In genomic region chr10:79380125-79380917, GRCh38 we compare ENCODE assay signal across 10 cellular contexts. TPM values are rescaled to one million over a fixed set of nuclear protein-coding genes. Genes with fewer than 3 reads are reported as not detected.
A peak's percentile ranks its signal among the peaks of the same experiment; 100 is the strongest.
DNase-seq lines count a peak whose midpoint lies in the region; ATAC-seq and TF ChIP-seq lines count a peak whose summit lies in the region.
"Had no signal": no experiment of that assay in that cellular context is flagged by ENCODE, and none has a peak within 500 bp of the region (broad histone marks: within the 10 kb centered on the region; RNA-seq: fewer than 3 reads in every experiment).

No MANE protein-coding gene starts in this region.

- ATAC-seq in HG03565 (IDR thresholded peaks at IDR 0.05; ENCODE audit: unreplicated experiment) (no peak), GM23338 (no peak)

- no peaks in the 10 kb centered on the region for H3K9me3 Mint-ChIP-seq in MCF 10A (ENCODE audit: unreplicated experiment)
- no peaks in the 10 kb centered on the region; the same call in 2 of the 3 replicates for H3K9me3 Mint-ChIP-seq in GM23338

- no peak overlapping the region for H2AFZ ChIP-seq in GM23338

- no peaks in the 10 kb centered on the region for H3K9me3 ChIP-seq in HEK293 (ENCODE audit: control insufficient read depth, insufficient read depth, low read depth, low read length)

- H3K4me3 ChIP-seq in HEK293 (ENCODE audit: low read depth, low read length) (no peak overlapping the region), GM23338 (no peak overlapping the region)

- H3K27me3 Mint-ChIP-seq in MCF 10A (ENCODE audit: insufficient read depth, unreplicated experiment) (no peaks in the 10 kb centered on the region), GM23338 (ENCODE audit: insufficient read depth, low read depth, poor library complexity) (peaks cover 5% of the 10 kb centered on the region)

- H3K79me2 ChIP-seq in GM23338 (replicated peaks; ENCODE audit: insufficient read depth): no peaks in the 10 kb centered on the region

- DNase-seq in MCF 10A (ENCODE audit: unreplicated experiment) (peak; percentile 56), islet precursor cell (peak; percentile 50), stromal cell of bone marrow (ENCODE audit: low read depth) (peak; percentile 61), GM23338 (ENCODE audit: low spot score) (no peak)
- no peak for DNase-seq in stimulated activated CD8-positive, alpha-beta memory T cell treated with anti-CD3 and anti-CD28 coated beads, Interleukin-4, amount 100 ng/mL, for 48 hours
- no peak for DNase-seq in stimulated activated CD4-positive, alpha-beta T cell treated with anti-CD3 and anti-CD28 coated beads, Interleukin-12 subunit alpha, Interleukin-12 subunit beta, amount 100 ng/mL, for 4 hours
- DNase-seq: activated CD4-positive, alpha-beta T cell treated with anti-CD3 and anti-CD28 coated beads for 48 hours had no signal

- H3K27ac ChIP-seq in HEK293 (ENCODE audit: extremely low read depth, low read depth, low read length): no peak overlapping the region
- H3K27ac ChIP-seq in GM23338 (ENCODE audit: low read depth): no peak overlapping the region
- H3K27ac ChIP-seq: epithelial cell of prostate had no signal

- intact Hi-C loops in MCF 10A (cut with micrococcal nuclease): no loop called here

- H3K4me1 Mint-ChIP-seq in MCF 10A (ENCODE audit: insufficient read depth, unreplicated experiment): no peaks in the 10 kb centered on the region
- peaks cover 3% of the 10 kb centered on the region; the same call in 2 of the 3 replicates for H3K4me1 Mint-ChIP-seq in GM23338

- no peaks in the 10 kb centered on the region for H3K9me2 ChIP-seq in GM23338 (ENCODE audit: insufficient read depth)

- H3K4me3 Mint-ChIP-seq in MCF 10A (ENCODE audit: unreplicated experiment) (no peak overlapping the region), GM23338 (no peak overlapping the region)

- no peaks in the 10 kb centered on the region for H4K20me1 ChIP-seq in GM23338 (replicated peaks; ENCODE audit: insufficient read depth)

- no peaks in the 10 kb centered on the region for H3K27me3 ChIP-seq in GM23338 (ENCODE audit: insufficient read depth)

- H3K4me1 ChIP-seq in HEK293 (ENCODE audit: control insufficient read depth, insufficient read depth, low read length) (peaks cover 4% of the 10 kb centered on the region), GM23338 (ENCODE audit: insufficient read depth) (no peaks in the 10 kb centered on the region)

- CTCF ChIA-PET in HEK293 (lab: Yijun Ruan, JAX): interaction anchor here (0.5 to 1.0 kb wide), 2 partner anchors 8 to 87 kb away, joined by 3 read pairs; no protein-coding TSS in a partner anchor
- CTCF ChIA-PET in MCF 10A (lab: Yijun Ruan, JAX): interaction anchor here (1.3 kb wide), 1 partner anchor 88 kb away, joined by 3 read pairs; no protein-coding TSS in a partner anchor

- H3K27ac Mint-ChIP-seq in MCF 10A (ENCODE audit: low read depth, unreplicated experiment) (no peak overlapping the region), GM23338 (no peak overlapping the region)

- peaks cover 7% of the 10 kb centered on the region for H3K36me3 Mint-ChIP-seq in MCF 10A (ENCODE audit: insufficient read depth, unreplicated experiment)
- H3K36me3 Mint-ChIP-seq in GM23338 (ENCODE audit: low read depth): no peaks in the 10 kb centered on the region

- no peak overlapping the region for H3K4me2 ChIP-seq in GM23338

- H3F3A ChIP-seq in GM23338 (replicated peaks; ENCODE audit: low read depth): no peaks in the 10 kb centered on the region; the same call in 1 of the 2 replicates

- TF ChIP-seq CTCF in HEK293 (tag by site-specific recombination; IDR thresholded peaks at IDR 0.05) (no peak), MCF 10A (IDR thresholded peaks at IDR 0.05; ENCODE audit: unreplicated experiment) (no peak), GM23338 (conservative IDR thresholded peaks at IDR 0.05; ENCODE audit: low read depth in 2 of 2) (no peak)

- H3K36me3 ChIP-seq in HEK293 (ENCODE audit: control insufficient read depth in 2 of 2, insufficient read depth in 1 of 2, low read length in 2 of 2): no peaks in the 10 kb centered on the region
- no peaks in the 10 kb centered on the region for H3K36me3 ChIP-seq in GM23338 (ENCODE audit: insufficient read depth)

- POLR2A ChIA-PET in HEK293 (lab: Yijun Ruan, JAX) (no interaction called here), MCF 10A (lab: Yijun Ruan, JAX) (no interaction called here)

- BruUV-seq in MCF 10A (replicated peaks; lab: Mats Ljungman, UMichigan): no TSS peak

TF ChIP-seq in HEK293, 187 proteins besides CTCF, POLR2A, EP300 and RAD21:
- TF ChIP-seq ZBTB48 (tag by site-specific recombination; IDR thresholded peaks at IDR 0.05) (0 out of 2 replicates have a peak, but pooled peaks have one; percentile 26), ZBTB10 (tag by site-specific recombination; IDR thresholded peaks at IDR 0.05) (no peak), REPIN1 (tag by site-specific recombination; IDR thresholded peaks at IDR 0.05; ENCODE audit: low read depth) (no peak), ZIC2 (tag by site-specific recombination; IDR thresholded peaks at IDR 0.05) (0 out of 2 replicates have a peak, but pooled peaks have one; percentile 32)
- TF ChIP-seq, protein P1, sequence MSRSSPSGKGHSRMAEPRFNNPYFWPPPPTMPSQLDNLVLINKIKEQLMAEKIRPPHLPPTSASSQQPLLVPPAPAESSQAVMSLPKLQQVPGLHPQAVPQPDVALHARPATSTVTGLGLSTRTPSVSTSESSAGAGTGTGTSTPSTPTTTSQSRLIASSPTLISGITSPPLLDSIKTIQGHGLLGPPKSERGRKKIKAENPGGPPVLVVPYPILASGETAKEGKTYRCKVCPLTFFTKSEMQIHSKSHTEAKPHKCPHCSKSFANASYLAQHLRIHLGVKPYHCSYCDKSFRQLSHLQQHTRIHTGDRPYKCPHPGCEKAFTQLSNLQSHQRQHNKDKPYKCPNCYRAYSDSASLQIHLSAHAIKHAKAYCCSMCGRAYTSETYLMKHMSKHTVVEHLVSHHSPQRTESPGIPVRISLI (tag by site-specific recombination; IDR thresholded peaks at IDR 0.05): no peak

TF ChIP-seq in GM23338, 12 proteins besides CTCF, POLR2A, EP300 and RAD21 (continues in another document):
- no peak for TF ChIP-seq NANOG (IDR thresholded peaks at IDR 0.05; ENCODE audit: borderline replicate concordance)
- TF ChIP-seq EZH2 (IDR thresholded peaks at IDR 0.05; ENCODE audit: low read depth, unreplicated experiment): no peak
- no peak for TF ChIP-seq CREB1 (CRISPR knock-in tag; IDR thresholded peaks at IDR 0.05; ENCODE audit: low read depth)
- TF ChIP-seq, protein P2, sequence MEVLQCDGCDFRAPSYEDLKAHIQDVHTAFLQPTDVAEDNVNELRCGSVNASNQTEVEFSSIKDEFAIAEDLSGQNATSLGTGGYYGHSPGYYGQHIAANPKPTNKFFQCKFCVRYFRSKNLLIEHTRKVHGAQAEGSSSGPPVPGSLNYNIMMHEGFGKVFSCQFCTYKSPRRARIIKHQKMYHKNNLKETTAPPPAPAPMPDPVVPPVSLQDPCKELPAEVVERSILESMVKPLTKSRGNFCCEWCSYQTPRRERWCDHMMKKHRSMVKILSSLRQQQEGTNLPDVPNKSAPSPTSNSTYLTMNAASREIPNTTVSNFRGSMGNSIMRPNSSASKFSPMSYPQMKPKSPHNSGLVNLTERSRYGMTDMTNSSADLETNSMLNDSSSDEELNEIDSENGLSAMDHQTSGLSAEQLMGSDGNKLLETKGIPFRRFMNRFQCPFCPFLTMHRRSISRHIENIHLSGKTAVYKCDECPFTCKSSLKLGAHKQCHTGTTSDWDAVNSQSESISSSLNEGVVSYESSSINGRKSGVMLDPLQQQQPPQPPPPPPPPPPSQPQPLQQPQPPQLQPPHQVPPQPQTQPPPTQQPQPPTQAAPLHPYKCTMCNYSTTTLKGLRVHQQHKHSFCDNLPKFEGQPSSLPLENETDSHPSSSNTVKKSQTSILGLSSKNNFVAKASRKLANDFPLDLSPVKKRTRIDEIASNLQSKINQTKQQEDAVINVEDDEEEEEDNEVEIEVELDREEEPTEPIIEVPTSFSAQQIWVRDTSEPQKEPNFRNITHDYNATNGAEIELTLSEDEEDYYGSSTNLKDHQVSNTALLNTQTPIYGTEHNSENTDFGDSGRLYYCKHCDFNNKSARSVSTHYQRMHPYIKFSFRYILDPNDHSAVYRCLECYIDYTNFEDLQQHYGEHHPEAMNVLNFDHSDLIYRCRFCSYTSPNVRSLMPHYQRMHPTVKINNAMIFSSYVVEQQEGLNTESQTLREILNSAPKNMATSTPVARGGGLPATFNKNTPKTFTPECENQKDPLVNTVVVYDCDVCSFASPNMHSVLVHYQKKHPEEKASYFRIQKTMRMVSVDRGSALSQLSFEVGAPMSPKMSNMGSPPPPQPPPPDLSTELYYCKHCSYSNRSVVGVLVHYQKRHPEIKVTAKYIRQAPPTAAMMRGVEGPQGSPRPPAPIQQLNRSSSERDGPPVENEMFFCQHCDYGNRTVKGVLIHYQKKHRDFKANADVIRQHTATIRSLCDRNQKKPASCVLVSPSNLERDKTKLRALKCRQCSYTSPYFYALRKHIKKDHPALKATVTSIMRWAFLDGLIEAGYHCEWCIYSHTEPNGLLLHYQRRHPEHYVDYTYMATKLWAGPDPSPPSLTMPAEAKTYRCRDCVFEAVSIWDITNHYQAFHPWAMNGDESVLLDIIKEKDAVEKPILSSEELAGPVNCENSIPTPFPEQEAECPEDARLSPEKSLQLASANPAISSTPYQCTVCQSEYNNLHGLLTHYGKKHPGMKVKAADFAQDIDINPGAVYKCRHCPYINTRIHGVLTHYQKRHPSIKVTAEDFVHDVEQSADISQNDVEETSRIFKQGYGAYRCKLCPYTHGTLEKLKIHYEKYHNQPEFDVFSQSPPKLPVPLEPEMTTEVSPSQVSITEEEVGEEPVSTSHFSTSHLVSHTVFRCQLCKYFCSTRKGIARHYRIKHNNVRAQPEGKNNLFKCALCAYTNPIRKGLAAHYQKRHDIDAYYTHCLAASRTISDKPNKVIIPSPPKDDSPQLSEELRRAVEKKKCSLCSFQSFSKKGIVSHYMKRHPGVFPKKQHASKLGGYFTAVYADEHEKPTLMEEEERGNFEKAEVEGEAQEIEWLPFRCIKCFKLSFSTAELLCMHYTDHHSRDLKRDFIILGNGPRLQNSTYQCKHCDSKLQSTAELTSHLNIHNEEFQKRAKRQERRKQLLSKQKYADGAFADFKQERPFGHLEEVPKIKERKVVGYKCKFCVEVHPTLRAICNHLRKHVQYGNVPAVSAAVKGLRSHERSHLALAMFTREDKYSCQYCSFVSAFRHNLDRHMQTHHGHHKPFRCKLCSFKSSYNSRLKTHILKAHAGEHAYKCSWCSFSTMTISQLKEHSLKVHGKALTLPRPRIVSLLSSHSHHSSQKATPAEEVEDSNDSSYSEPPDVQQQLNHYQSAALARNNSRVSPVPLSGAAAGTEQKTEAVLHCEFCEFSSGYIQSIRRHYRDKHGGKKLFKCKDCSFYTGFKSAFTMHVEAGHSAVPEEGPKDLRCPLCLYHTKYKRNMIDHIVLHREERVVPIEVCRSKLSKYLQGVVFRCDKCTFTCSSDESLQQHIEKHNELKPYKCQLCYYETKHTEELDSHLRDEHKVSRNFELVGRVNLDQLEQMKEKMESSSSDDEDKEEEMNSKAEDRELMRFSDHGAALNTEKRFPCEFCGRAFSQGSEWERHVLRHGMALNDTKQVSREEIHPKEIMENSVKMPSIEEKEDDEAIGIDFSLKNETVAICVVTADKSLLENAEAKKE (CRISPR knock-in tag; IDR thresholded peaks at IDR 0.05): no peak

RNA-seq across cellular contexts. Expression of gene PPIF, which starts 33.1 kb away (rescaled TPM):
- 76.5 and 76.9 TPM in 2 replicates for total RNA-seq in MCF 10A (2022)
- total RNA-seq in GM23338 (2014; rRNA removed; shearing (Covaris generic)): 42.4 and 43.6 TPM in 2 replicates
- 29.5 and 32.1 TPM in 2 replicates for polyA plus RNA-seq in GM23338 (2016; fragmentation: Nextera tagmentation; extraction: Ambion mirVana)

Comparison
In these comparisons a context has a peak if more than half of its experiments do, and no peak if none do; other contexts are left out.
1. DNase-seq: peak in MCF 10A (single experiment), islet precursor cell (single experiment) and stromal cell of bone marrow (single experiment); none in stimulated activated CD8-positive, alpha-beta memory T cell treated with anti-CD3 and anti-CD28 coated beads, Interleukin-4, amount 100 ng/mL, for 48 hours (single experiment), stimulated activated CD4-positive, alpha-beta T cell treated with anti-CD3 and anti-CD28 coated beads, Interleukin-12 subunit alpha, Interleukin-12 subunit beta, amount 100 ng/mL, for 4 hours (single experiment) and GM23338 (single experiment).